In the genomic region with DNA sequence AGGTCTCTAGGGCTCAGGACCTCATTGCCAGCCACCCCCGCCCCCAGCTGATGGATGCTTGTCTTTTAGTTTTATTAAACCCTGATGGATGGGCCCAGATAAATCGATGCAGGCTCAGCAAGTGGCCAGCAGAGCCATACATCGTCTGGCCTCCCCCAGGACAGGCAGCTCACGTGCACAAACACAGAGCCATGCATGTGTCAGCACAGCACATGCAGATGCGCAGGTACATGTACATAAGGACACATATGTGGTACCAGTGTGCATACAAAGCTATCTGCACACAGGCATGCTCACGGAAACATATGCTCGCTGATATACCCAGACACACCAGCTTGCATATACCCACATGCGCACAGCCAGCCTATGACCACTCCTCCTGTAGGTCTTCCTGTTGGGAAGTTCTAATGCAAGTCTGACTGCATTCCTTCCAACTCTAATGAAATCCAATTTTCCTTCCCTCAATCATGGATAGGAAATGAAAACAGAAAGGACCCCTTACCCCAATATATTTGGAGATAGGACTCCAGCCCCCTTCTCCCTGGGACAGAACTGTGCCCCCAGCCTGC, we compare ENCODE assay signal across 13 cellular contexts. TPM values are rescaled to one million over a fixed set of nuclear protein-coding genes. Genes with fewer than 3 reads are reported as not detected.
DNase-seq lines count a peak whose midpoint lies in the region; ATAC-seq and TF ChIP-seq lines count a peak whose summit lies in the region.
"Had no signal": no experiment of that assay in that cellular context is flagged by ENCODE, and none has a peak within 500 bp of the region (broad histone marks: within the 10 kb centered on the region; RNA-seq: fewer than 3 reads in every experiment).

No MANE protein-coding gene starts in this region.

- H3K27ac ChIP-seq in fibroblast of lung (ENCODE audit: insufficient read depth, low read length), result peak overlapping the region; percentile 87
- H3K27ac ChIP-seq in psoas muscle, result no peak overlapping the region
- H3K27ac ChIP-seq: BLaER1 treated with 17β-estradiol and CSF1 and Interleukin-3, amounts not matched to agents 10 nM and 100 nM had no signal

- H3K4me1 ChIP-seq in fibroblast of lung (ENCODE audit: control insufficient read depth, extremely low read depth, insufficient read depth, low read length) (peaks cover 45% of the 10 kb centered on the region), psoas muscle (peaks cover 19% of the 10 kb centered on the region)

- DNase-seq in AG09309 (ENCODE audit: low read depth) (no peak), WTC11 (ENCODE audit: low spot score) (no peak), fibroblast of lung (ENCODE audit: low read depth in 2 of 2) (peak in 1 of 2 donors; percentile 21), psoas muscle (no peak), NCI-H1417 (lab: John Stamatoyannopoulos, UW) (no peak), DMS53 (lab: John Stamatoyannopoulos, UW) (no peak), NAMALWA (ENCODE audit: low spot score) (no peak)
- DNase-seq: naive thymus-derived CD4-positive, alpha-beta T cell; NCI-H1092; NCI-H524 treated with DMSO at 0.1 percent for 48 hours; stimulated activated CD4-positive, alpha-beta T cell treated with anti-CD3 and anti-CD28 coated beads, Interleukin-2, amount 100 ng/mL, for 24 hours had no signal

- CTCF ChIA-PET in WTC11 (lab: Charles Lee), result interaction anchor here (0.8 to 6.3 kb wide), 17 partner anchors 8 to 154 kb away, joined by 3 to 196 read pairs (median 6); a partner anchor contains a TSS

- ATAC-seq in WTC11, result no peak
- ATAC-seq in psoas muscle, result no peak
- no peak for ATAC-seq in GM19455 (IDR thresholded peaks at IDR 0.05; ENCODE audit: unreplicated experiment)
- ATAC-seq: naive thymus-derived CD4-positive, alpha-beta T cell had no signal

- peak overlapping the region; percentile 86 for H3K4me2 ChIP-seq in fibroblast of lung (ENCODE audit: extremely low read depth, insufficient read depth, low read length)

- H4K20me1 ChIP-seq in fibroblast of lung (ENCODE audit: control insufficient read depth, extremely low read depth, insufficient read depth, low read length), result no peaks in the 10 kb centered on the region

- POLR2A ChIA-PET in WTC11 (lab: Charles Lee), result interaction anchor here (2.9 kb wide), 1 partner anchor 12 kb away, joined by 15 read pairs; no protein-coding TSS in a partner anchor

- intact Hi-C loops in psoas muscle (cut with DNase I), result no loop called here

- H3K9me3 ChIP-seq in fibroblast of lung (ENCODE audit: control insufficient read depth, insufficient read depth, low read depth, low read length) (no peaks in the 10 kb centered on the region), psoas muscle (no peaks in the 10 kb centered on the region)
- H3K9me3 ChIP-seq: BLaER1 treated with 17β-estradiol and CSF1 and Interleukin-3, amounts not matched to agents 10 nM and 100 nM had no signal

- H3K27me3 ChIP-seq in fibroblast of lung (ENCODE audit: control insufficient read depth, insufficient read depth, low read length) (no peaks in the 10 kb centered on the region), psoas muscle (ENCODE audit: insufficient read depth in 3 of 3, low read length in 2 of 3) (no peaks in the 10 kb centered on the region)

- peaks cover 37% of the 10 kb centered on the region for H3K4me1 Mint-ChIP-seq in WTC11

- H3K36me3 ChIP-seq in fibroblast of lung (ENCODE audit: control insufficient read depth, insufficient read depth, low read length) (peaks cover 12% of the 10 kb centered on the region), psoas muscle (ENCODE audit: insufficient read depth in 1 of 2, low read depth in 1 of 2) (no peaks in the 10 kb centered on the region)
- H3K36me3 ChIP-seq: BLaER1 treated with 17β-estradiol and CSF1 and Interleukin-3, amounts not matched to agents 10 nM and 100 nM had no signal

- no peaks in the 10 kb centered on the region for H3K36me3 Mint-ChIP-seq in WTC11
- H3K36me3 Mint-ChIP-seq: naive thymus-derived CD4-positive, alpha-beta T cell had no signal

- no peak overlapping the region for H2AFZ ChIP-seq in fibroblast of lung (ENCODE audit: low read length)

- WGBS in psoas muscle, 3 donors, result 78 to 84% (median 83%) methylated on average over 8 of the region's 8 CpGs

- TF ChIP-seq CTCF in AG09309 (IDR thresholded peaks at IDR 0.05; ENCODE audit: control insufficient read depth, insufficient read depth, low read depth, low read length, missing control alignments), result no peak
- no peak for TF ChIP-seq CTCF in WTC11 (IDR thresholded peaks at IDR 0.05)
- TF ChIP-seq CTCF in fibroblast of lung (conservative IDR thresholded peaks at IDR 0.05 in 1 of 2, IDR thresholded peaks at IDR 0.05 in 1 of 2; ENCODE audit: low read depth in 1 of 2, low read length in 2 of 2), result no peak
- no peak for TF ChIP-seq CTCF in psoas muscle (IDR thresholded peaks at IDR 0.05)

- peak overlapping the region; percentile 70 for H3K9ac ChIP-seq in fibroblast of lung (ENCODE audit: insufficient read depth, low read length)
- H3K9ac ChIP-seq: BLaER1 treated with 17β-estradiol and CSF1 and Interleukin-3, amounts not matched to agents 10 nM and 100 nM had no signal

- peak overlapping the region; percentile 61; the same call in 1 of the 2 replicates for H3K4me3 Mint-ChIP-seq in WTC11

- no peak overlapping the region for H3K27ac Mint-ChIP-seq in WTC11

- H3K27me3 Mint-ChIP-seq in WTC11 (ENCODE audit: low read depth), result peaks cover 6% of the 10 kb centered on the region

- peak overlapping the region; percentile 85 for H3K4me3 ChIP-seq in AG09309 (ENCODE audit: control insufficient read depth, low read depth, low read length)
- peak overlapping the region; percentile 65 to 94 (median 78) for H3K4me3 ChIP-seq in fibroblast of lung (replicated peaks in 1 of 4; ENCODE audit: control extremely low read depth in 1 of 4, insufficient read depth in 1 of 4, low read depth in 3 of 4, low read length in 4 of 4)
- peak overlapping the region; percentile 54 for H3K4me3 ChIP-seq in psoas muscle
- H3K4me3 ChIP-seq: BLaER1 treated with 17β-estradiol and CSF1 and Interleukin-3, amounts not matched to agents 10 nM and 100 nM had no signal

- peaks cover 26% of the 10 kb centered on the region for H3K79me2 ChIP-seq in fibroblast of lung (ENCODE audit: control insufficient read depth, insufficient read depth, low read length)

- no peaks in the 10 kb centered on the region for H3K9me3 Mint-ChIP-seq in WTC11

TF ChIP-seq in WTC11, 78 proteins besides CTCF, POLR2A, EP300 and RAD21:
- TF ChIP-seq NR3C1 (CRISPR knock-in tag; conservative IDR thresholded peaks at IDR 0.05; ENCODE audit: low read depth) (no peak), TCF7 (CRISPR knock-in tag; IDR thresholded peaks at IDR 0.05; ENCODE audit: low read depth) (no peak)
- TF ChIP-seq, protein P1, sequence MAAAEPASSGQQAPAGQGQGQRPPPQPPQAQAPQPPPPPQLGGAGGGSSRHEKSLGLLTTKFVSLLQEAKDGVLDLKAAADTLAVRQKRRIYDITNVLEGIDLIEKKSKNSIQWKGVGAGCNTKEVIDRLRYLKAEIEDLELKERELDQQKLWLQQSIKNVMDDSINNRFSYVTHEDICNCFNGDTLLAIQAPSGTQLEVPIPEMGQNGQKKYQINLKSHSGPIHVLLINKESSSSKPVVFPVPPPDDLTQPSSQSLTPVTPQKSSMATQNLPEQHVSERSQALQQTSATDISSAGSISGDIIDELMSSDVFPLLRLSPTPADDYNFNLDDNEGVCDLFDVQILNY (CRISPR knock-in tag; IDR thresholded peaks at IDR 0.05), result no peak
- TF ChIP-seq, protein P2, sequence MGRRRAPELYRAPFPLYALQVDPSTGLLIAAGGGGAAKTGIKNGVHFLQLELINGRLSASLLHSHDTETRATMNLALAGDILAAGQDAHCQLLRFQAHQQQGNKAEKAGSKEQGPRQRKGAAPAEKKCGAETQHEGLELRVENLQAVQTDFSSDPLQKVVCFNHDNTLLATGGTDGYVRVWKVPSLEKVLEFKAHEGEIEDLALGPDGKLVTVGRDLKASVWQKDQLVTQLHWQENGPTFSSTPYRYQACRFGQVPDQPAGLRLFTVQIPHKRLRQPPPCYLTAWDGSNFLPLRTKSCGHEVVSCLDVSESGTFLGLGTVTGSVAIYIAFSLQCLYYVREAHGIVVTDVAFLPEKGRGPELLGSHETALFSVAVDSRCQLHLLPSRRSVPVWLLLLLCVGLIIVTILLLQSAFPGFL (CRISPR knock-in tag; IDR thresholded peaks at IDR 0.05; ENCODE audit: borderline replicate concordance), result no peak
- TF ChIP-seq, protein P3, sequence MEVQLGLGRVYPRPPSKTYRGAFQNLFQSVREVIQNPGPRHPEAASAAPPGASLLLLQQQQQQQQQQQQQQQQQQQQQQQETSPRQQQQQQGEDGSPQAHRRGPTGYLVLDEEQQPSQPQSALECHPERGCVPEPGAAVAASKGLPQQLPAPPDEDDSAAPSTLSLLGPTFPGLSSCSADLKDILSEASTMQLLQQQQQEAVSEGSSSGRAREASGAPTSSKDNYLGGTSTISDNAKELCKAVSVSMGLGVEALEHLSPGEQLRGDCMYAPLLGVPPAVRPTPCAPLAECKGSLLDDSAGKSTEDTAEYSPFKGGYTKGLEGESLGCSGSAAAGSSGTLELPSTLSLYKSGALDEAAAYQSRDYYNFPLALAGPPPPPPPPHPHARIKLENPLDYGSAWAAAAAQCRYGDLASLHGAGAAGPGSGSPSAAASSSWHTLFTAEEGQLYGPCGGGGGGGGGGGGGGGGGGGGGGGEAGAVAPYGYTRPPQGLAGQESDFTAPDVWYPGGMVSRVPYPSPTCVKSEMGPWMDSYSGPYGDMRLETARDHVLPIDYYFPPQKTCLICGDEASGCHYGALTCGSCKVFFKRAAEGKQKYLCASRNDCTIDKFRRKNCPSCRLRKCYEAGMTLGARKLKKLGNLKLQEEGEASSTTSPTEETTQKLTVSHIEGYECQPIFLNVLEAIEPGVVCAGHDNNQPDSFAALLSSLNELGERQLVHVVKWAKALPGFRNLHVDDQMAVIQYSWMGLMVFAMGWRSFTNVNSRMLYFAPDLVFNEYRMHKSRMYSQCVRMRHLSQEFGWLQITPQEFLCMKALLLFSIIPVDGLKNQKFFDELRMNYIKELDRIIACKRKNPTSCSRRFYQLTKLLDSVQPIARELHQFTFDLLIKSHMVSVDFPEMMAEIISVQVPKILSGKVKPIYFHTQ (CRISPR knock-in tag; IDR thresholded peaks at IDR 0.05), result no peak

RNA-seq across cellular contexts. Expression of a gene that starts 0.9 kb away (rescaled TPM):
- 8.8 to 11.0 TPM (median 9.6 TPM) in 3 replicates for total RNA-seq in WTC11 (2021)
- total RNA-seq in fibroblast of lung, result 80.3 and 150 TPM in 2 replicates
- 20.9 and 21.0 TPM in 2 replicates for polyA plus RNA-seq in fibroblast of lung
- 57.9 and 61.9 TPM in 2 replicates for polyA plus RNA-seq in fibroblast of lung (2012)
- 42.9 and 69.1 TPM in 2 replicates for polyA minus RNA-seq in fibroblast of lung (ENCODE audit: low replicate concordance)
- total RNA-seq in psoas muscle, result 10 to 100 TPM in 1 of 4 donors, 1 to 10 TPM in 3; 6.1 to 14.2 (median 8.4) TPM
- 1 to 10 TPM; 2.9 to 4.1 (median 3.5) TPM for polyA plus RNA-seq in psoas muscle

RNA-seq across cellular contexts. Expression of a gene that starts 58.2 kb away (rescaled TPM):
- 33.7 to 37.0 TPM (median 35.5 TPM) in 3 replicates for total RNA-seq in WTC11 (2021)
- total RNA-seq in fibroblast of lung, result 72.2 and 78.1 TPM in 2 replicates
- 72.9 and 85.3 TPM in 2 replicates for polyA plus RNA-seq in fibroblast of lung
- polyA plus RNA-seq in fibroblast of lung (2012), result 62.2 and 73.8 TPM in 2 replicates
- 164 and 206 TPM in 2 replicates for polyA minus RNA-seq in fibroblast of lung (ENCODE audit: low replicate concordance)
- 10 to 100 TPM; 22.1 to 43.1 (median 29.7) TPM for total RNA-seq in psoas muscle
- polyA plus RNA-seq in psoas muscle, result 10 to 100 TPM; 29.5 to 57.4 (median 30.7) TPM
